32 cellular contexts compared by ENCODE assay signal in genomic region chr4:124123181-124123580, GRCh38.
"Had no signal": no experiment of that assay in that cellular context is flagged by ENCODE, and none has a peak within 500 bp of the region (broad histone marks: within the 10 kb centered on the region; RNA-seq: fewer than 3 reads in every experiment).

No MANE protein-coding gene starts in this region.

- H3K27me3 ChIP-seq: ascending aorta, body of pancreas, cardiac muscle cell, Peyer's patch, SJSA1 had no signal

- H3K4me1 Mint-ChIP-seq: activated naive CD8-positive, alpha-beta T cell treated with anti-CD3 and anti-CD28 coated beads, Interleukin-2, amount 50 U/mL, for 24 hours had no signal

- H3K4me3 ChIP-seq: ascending aorta, body of pancreas, cardiac muscle cell, Peyer's patch, SJSA1 had no signal

- H3K27ac Mint-ChIP-seq: activated CD4-positive, alpha-beta memory T cell treated with anti-CD3 and anti-CD28 coated beads for 36 hours; activated naive CD4-positive, alpha-beta T cell treated with anti-CD3 and anti-CD28 coated beads for 36 hours; activated naive CD4-positive, alpha-beta T cell treated with anti-CD3 and anti-CD28 coated beads, Interleukin-2, amount 50 U/mL, for 72 hours; activated naive CD8-positive, alpha-beta T cell treated with anti-CD3 and anti-CD28 coated beads, Interleukin-2, amount 50 U/mL, for 24 hours; activated T-helper 1 cell treated with anti-CD3 and anti-CD28 coated beads, Interleukin-12 subunit alpha, Interleukin-12 subunit beta, Interleukin-2, Interleukin-4 antibody, amounts not matched to agents 30 ng/mL and 10 ng/mL and 1 ng/mL, durations not matched to agents 14 hours and 24 hours and 36 hours; T-helper 1 cell treated with Interleukin-12 subunit alpha and Interleukin-12 subunit beta and Interleukin-4 antibody, amounts not matched to agents 30 μg/mL and 1 μg/mL, for 36 hours; T-helper 2 cell treated with Interferon-gamma antibody and Interleukin-4, amounts not matched to agents 5 μg/mL and 100 μg/mL, for 36 hours had no signal

- H3K9ac ChIP-seq: SK-N-SH had no signal

- ATAC-seq: activated naive CD4-positive, alpha-beta T cell treated with anti-CD3 and anti-CD28 coated beads, Interleukin-2, amount 50 U/mL, for 72 hours; activated naive CD8-positive, alpha-beta T cell treated with anti-CD3 and anti-CD28 coated beads, Interleukin-2, amount 50 U/mL, for 24 hours; activated T-cell treated with anti-CD3 and anti-CD28 coated beads, Interleukin-2, amount 50 U/mL, for 4 hours; body of pancreas had no signal

- H3K9me3 ChIP-seq: ascending aorta, body of pancreas, Peyer's patch, SJSA1, SK-N-SH had no signal

- H3K36me3 Mint-ChIP-seq: activated CD4-positive, alpha-beta memory T cell treated with anti-CD3 and anti-CD28 coated beads for 36 hours; activated naive CD4-positive, alpha-beta T cell treated with anti-CD3 and anti-CD28 coated beads, Interleukin-2, amount 50 U/mL, for 72 hours had no signal

- H3K9me3 Mint-ChIP-seq: activated CD4-positive, alpha-beta memory T cell treated with anti-CD3 and anti-CD28 coated beads for 36 hours; activated naive CD4-positive, alpha-beta T cell treated with anti-CD3 and anti-CD28 coated beads, Interleukin-2, amount 50 U/mL, for 72 hours; activated naive CD8-positive, alpha-beta T cell treated with anti-CD3 and anti-CD28 coated beads, Interleukin-2, amount 50 U/mL, for 24 hours; activated T-helper 1 cell treated with anti-CD3 and anti-CD28 coated beads, Interleukin-12 subunit alpha, Interleukin-12 subunit beta, Interleukin-2, Interleukin-4 antibody, amounts not matched to agents 30 ng/mL and 10 ng/mL and 1 ng/mL, durations not matched to agents 14 hours and 24 hours and 36 hours; T-helper 1 cell treated with Interleukin-12 subunit alpha and Interleukin-12 subunit beta and Interleukin-4 antibody, amounts not matched to agents 30 μg/mL and 1 μg/mL, for 36 hours; T-helper 2 cell treated with Interferon-gamma antibody and Interleukin-4, amounts not matched to agents 5 μg/mL and 100 μg/mL, for 36 hours had no signal

- H3K27ac ChIP-seq: ascending aorta, body of pancreas, cardiac muscle cell, Peyer's patch, SJSA1 had no signal

- DNase-seq: activated CD4-positive, alpha-beta memory T cell treated with anti-CD3 and anti-CD28 coated beads for 36 hours; activated CD4-positive, alpha-beta T cell treated with anti-CD3 and anti-CD28 coated beads, Interleukin-2, amount 50 U/mL, for 1 hour; activated CD8-positive, alpha-beta memory T cell treated with anti-CD3 and anti-CD28 coated beads, Interleukin-2, amount 50 U/mL, for 4 hours; activated gamma-delta T cell treated with Interleukin-2 at 50 U/mL for 16 hours; activated naive CD4-positive, alpha-beta T cell treated with anti-CD3 and anti-CD28 coated beads for 36 hours; activated naive CD8-positive, alpha-beta T cell treated with anti-CD3 and anti-CD28 coated beads, Interleukin-2, amount 50 U/mL, for 24 hours; activated T-cell treated with anti-CD3 and anti-CD28 coated beads for 4 hours; activated T-cell treated with anti-CD3 and anti-CD28 coated beads, Interleukin-2, amount 50 U/mL, for 4 hours; amygdala; body of pancreas; Kasumi-1; KG1; MM.1S; MV-4-11; NCI-H1092; NCI-H1436 treated with DMSO at 0.1 percent for 48 hours; NCI-H1694 treated with DMSO at 0.1 percent for 48 hours; NCI-H2029; NCI-H345; NCI-H524 treated with DMSO at 0.1 percent for 48 hours; NK-92 treated with Interleukin-12 subunit alpha and Interleukin-12 subunit beta, amount 100 ng/mL, for 24 hours; Peyer's patch; RPMI8226; SHP77 treated with DMSO at 0.1 percent for 48 hours; SK-N-SH had no signal

- H3K27me3 Mint-ChIP-seq: activated CD4-positive, alpha-beta memory T cell treated with anti-CD3 and anti-CD28 coated beads for 36 hours; activated naive CD8-positive, alpha-beta T cell treated with anti-CD3 and anti-CD28 coated beads, Interleukin-2, amount 50 U/mL, for 24 hours had no signal

- H3K4me2 ChIP-seq: SK-N-SH had no signal

- H3K4me1 ChIP-seq: ascending aorta, body of pancreas, Peyer's patch, SJSA1 had no signal

- H3K4me3 Mint-ChIP-seq: activated CD4-positive, alpha-beta memory T cell treated with anti-CD3 and anti-CD28 coated beads for 36 hours; activated naive CD4-positive, alpha-beta T cell treated with anti-CD3 and anti-CD28 coated beads for 36 hours; activated naive CD8-positive, alpha-beta T cell treated with anti-CD3 and anti-CD28 coated beads, Interleukin-2, amount 50 U/mL, for 24 hours; activated T-cell treated with anti-CD3 and anti-CD28 coated beads, Interleukin-2, amount 50 U/mL, for 4 hours; activated T-helper 1 cell treated with anti-CD3 and anti-CD28 coated beads, Interleukin-12 subunit alpha, Interleukin-12 subunit beta, Interleukin-2, Interleukin-4 antibody, amounts not matched to agents 30 ng/mL and 10 ng/mL and 1 ng/mL, durations not matched to agents 14 hours and 24 hours and 36 hours; T-helper 1 cell treated with Interleukin-12 subunit alpha and Interleukin-12 subunit beta and Interleukin-4 antibody, amounts not matched to agents 30 μg/mL and 1 μg/mL, for 36 hours; T-helper 2 cell treated with Interferon-gamma antibody and Interleukin-4, amounts not matched to agents 5 μg/mL and 100 μg/mL, for 36 hours had no signal

- H3K36me3 ChIP-seq: ascending aorta, cardiac muscle cell, Peyer's patch, SJSA1 had no signal
